Comparison of ENCODE assay signal across 6 cellular contexts in genomic region chr1:156657971-156658319, GRCh38.
DNase-seq lines count a peak whose midpoint lies in the region; ATAC-seq and TF ChIP-seq lines count a peak whose summit lies in the region.

No MANE protein-coding gene starts in this region.

- H3K4me3 ChIP-seq in foreskin fibroblast (ENCODE audit: low read depth in 1 of 2, low read length in 2 of 2), result no peak overlapping the region

- no peak for TF ChIP-seq CTCF in foreskin fibroblast (IDR thresholded peaks at IDR 0.05; ENCODE audit: low read depth, low read length)

- no peak for ATAC-seq in GM18867 (IDR thresholded peaks at IDR 0.05; ENCODE audit: unreplicated experiment)

- DNase-seq in CMK (ENCODE audit: low read depth), result peak; percentile 24
- peak; percentile 85 for DNase-seq in RKO (ENCODE audit: low spot score)
- peak; percentile 20 for DNase-seq in kidney tubule cell (ENCODE audit: low spot score)
- DNase-seq in head of caudate nucleus, result no peak
- DNase-seq in foreskin fibroblast, result no peak

- intact Hi-C loops in head of caudate nucleus (cut with DNase I), result loop anchor here (2.0 kb wide), 1 partner anchor 33 kb away; no protein-coding TSS in a partner anchor

Comparison
In these comparisons a context has a peak if more than half of its experiments do, and no peak if none do; other contexts are left out.
1. DNase-seq: peak in CMK (single experiment), RKO (single experiment) and kidney tubule cell (single experiment); none in head of caudate nucleus (0 of 42) and foreskin fibroblast (0 of 2).